In genomic region chr10:87865201-87866025, GRCh38 we compare ENCODE assay signal across 8 cellular contexts. TPM values are rescaled to one million over a fixed set of nuclear protein-coding genes. Genes with fewer than 3 reads are reported as not detected.
DNase-seq lines count a peak whose midpoint lies in the region; ATAC-seq and TF ChIP-seq lines count a peak whose summit lies in the region.

No MANE protein-coding gene starts in this region.

- TF ChIP-seq CTCF in SK-N-SH (IDR thresholded peaks at IDR 0.05), result no peak

- peaks cover 5 to 14% of the 10 kb centered on the region in 2 experiments; a peak in 3 of 4 replicates for H3K4me1 ChIP-seq in SK-N-SH (ENCODE audit: control insufficient read depth in 1 of 2, insufficient read depth in 2 of 2, low read depth in 1 of 2, low read length in 1 of 2)

- WGBS in SK-N-SH (ENCODE audit: low lambda C conversion rate), result 2% methylated on average over 6 of the region's 6 CpGs

- H3K4me2 ChIP-seq in SK-N-SH, result peak overlapping the region; percentile 76

- H3K27ac ChIP-seq in SK-N-SH (ENCODE audit: low read depth in 2 of 2, low read length in 1 of 2) (peak overlapping the region; percentile 69 to 91), substantia nigra (ENCODE audit: low read depth, low read length, poor library complexity, severe bottlenecking) (peak overlapping the region; percentile 79)

- no peak for TF ChIP-seq EP300 in SK-N-SH (IDR thresholded peaks at IDR 0.05; ENCODE audit: borderline replicate concordance in 1 of 2, low read depth in 1 of 2, low read length in 1 of 2)

- H3K36me3 ChIP-seq in SK-N-SH (replicated peaks in 1 of 2; ENCODE audit: control insufficient read depth in 1 of 2, insufficient read depth in 2 of 2, low read length in 1 of 2), result peaks cover 11 to 13% of the 10 kb centered on the region in 2 experiments

- no peaks in the 10 kb centered on the region for H3K9me3 Mint-ChIP-seq in activated CD4-positive, alpha-beta memory T cell treated with anti-CD3 and anti-CD28 coated beads for 36 hours

- H3K27me3 Mint-ChIP-seq in activated CD4-positive, alpha-beta memory T cell treated with anti-CD3 and anti-CD28 coated beads for 36 hours, result no peaks in the 10 kb centered on the region

- peak overlapping the region; percentile 90 for H3K4me3 Mint-ChIP-seq in activated CD4-positive, alpha-beta memory T cell treated with anti-CD3 and anti-CD28 coated beads for 36 hours

- no peaks in the 10 kb centered on the region for H3K27me3 ChIP-seq in SK-N-SH (ENCODE audit: insufficient read depth)

- H3K79me2 ChIP-seq in SK-N-SH (ENCODE audit: insufficient read depth), result peaks cover 68% of the 10 kb centered on the region

- peak overlapping the region; percentile 82 for H3K27ac Mint-ChIP-seq in activated CD4-positive, alpha-beta memory T cell treated with anti-CD3 and anti-CD28 coated beads for 36 hours

- no peak for TF ChIP-seq POLR2A in GM18505 (IDR thresholded peaks at IDR 0.05; ENCODE audit: borderline replicate concordance, extremely low read depth, insufficient read depth, insufficient read length)

- DNase-seq in SK-N-SH (no peak), substantia nigra (lab: John Stamatoyannopoulos, UW) (peak in 1 of 49 donors; percentile 3), midbrain (lab: John Stamatoyannopoulos, UW) (no peak)
- no peak for DNase-seq in activated CD4-positive, alpha-beta memory T cell treated with anti-CD3 and anti-CD28 coated beads for 36 hours

- peak overlapping the region; percentile 79 to 97 for H3K4me3 ChIP-seq in SK-N-SH (ENCODE audit: low read depth in 2 of 2, low read length in 1 of 2)
- H3K4me3 ChIP-seq in iPS-18c (ENCODE audit: insufficient read depth, low read depth, low read length), result peak overlapping the region; percentile 78

- intact Hi-C loops in activated CD4-positive, alpha-beta memory T cell treated with anti-CD3 and anti-CD28 coated beads for 36 hours (cut with micrococcal nuclease), result loop anchor here (1.0 to 10.0 kb wide), 4 partner anchors 52 to 959 kb away; no protein-coding TSS in a partner anchor

- no peak for ATAC-seq in SK-N-SH treated with all-trans-retinoic acid at 6 μM for 48 hours
- ATAC-seq in HG02623 (IDR thresholded peaks at IDR 0.05; ENCODE audit: unreplicated experiment), result no peak
- ATAC-seq in GM18505 (IDR thresholded peaks at IDR 0.05; ENCODE audit: unreplicated experiment), result no peak

- no peaks in the 10 kb centered on the region for H3K9me2 ChIP-seq in SK-N-SH

- peaks cover 15% of the 10 kb centered on the region for H3K36me3 Mint-ChIP-seq in activated CD4-positive, alpha-beta memory T cell treated with anti-CD3 and anti-CD28 coated beads for 36 hours

- H3K4me1 Mint-ChIP-seq in activated CD4-positive, alpha-beta memory T cell treated with anti-CD3 and anti-CD28 coated beads for 36 hours (ENCODE audit: low read depth), result peaks cover 50% of the 10 kb centered on the region

- no peak overlapping the region for H2AFZ ChIP-seq in SK-N-SH (ENCODE audit: low read depth)

- no peaks in the 10 kb centered on the region for H3K9me3 ChIP-seq in SK-N-SH
- H3K9me3 ChIP-seq in iPS-18c (ENCODE audit: control insufficient read depth, insufficient read depth, low read length), result no peaks in the 10 kb centered on the region

- H3K9ac ChIP-seq in SK-N-SH, result peak overlapping the region; percentile 94

- H3F3A ChIP-seq in SK-N-SH (replicated peaks; ENCODE audit: insufficient read depth), result peaks cover 31% of the 10 kb centered on the region

- H4K20me1 ChIP-seq in SK-N-SH (ENCODE audit: insufficient read depth), result peaks cover 53% of the 10 kb centered on the region

- CTCF ChIA-PET in SK-N-SH (lab: Yijun Ruan, JAX), result interaction anchor here (0.9 to 2.0 kb wide), 3 partner anchors 519 to 687 kb away, joined by 4 to 11 read pairs (median 4); no protein-coding TSS in a partner anchor
- CTCF ChIA-PET in activated CD4-positive, alpha-beta memory T cell treated with anti-CD3 and anti-CD28 coated beads for 36 hours (lab: Charles Lee), result interaction anchor here (1.6 kb wide), 1 partner anchor 48 kb away, joined by 4 read pairs; the partner anchor contains the start of gene ATAD1

- TF ChIP-seq RAD21 in SK-N-SH (IDR thresholded peaks at IDR 0.05; ENCODE audit: low read length), result no peak

- POLR2A ChIA-PET in SK-N-SH (lab: Yijun Ruan, JAX), result interaction anchor here (0.6 kb wide), 1 partner anchor 176 kb away, joined by 3 read pairs; no protein-coding TSS in a partner anchor
- POLR2A ChIA-PET in activated CD4-positive, alpha-beta memory T cell treated with anti-CD3 and anti-CD28 coated beads for 36 hours (lab: Charles Lee), result interaction anchor here (4.3 to 4.9 kb wide), 2 partner anchors 47 to 226 kb away, joined by 27 to 33 read pairs; partner anchors contain the start of gene ATAD1

TF ChIP-seq in SK-N-SH, 30 proteins besides CTCF, POLR2A, EP300 and RAD21:
- TF ChIP-seq TEAD4 (IDR thresholded peaks at IDR 0.05; ENCODE audit: borderline replicate concordance, insufficient read depth) (no peak), CHD2 (IDR thresholded peaks at IDR 0.05; ENCODE audit: low read length, partially characterized antibody) (no peak)
TF ChIP-seq in SK-N-SH: peak in this region for 0.

TF ChIP-seq in SK-N-SH treated with all-trans-retinoic acid at 6 μM for 48 hours, 23 proteins besides CTCF, POLR2A, EP300 and RAD21:
- TF ChIP-seq CSRNP3 (CRISPR knock-in tag; IDR thresholded peaks at IDR 0.05) (no peak), TCF4 (CRISPR knock-in tag; IDR thresholded peaks at IDR 0.05; ENCODE audit: borderline replicate concordance) (no peak), OSR1 (CRISPR knock-in tag; IDR thresholded peaks at IDR 0.05) (no peak), TOX (CRISPR knock-in tag; IDR thresholded peaks at IDR 0.05; ENCODE audit: borderline replicate concordance) (no peak), ZC3H10 (CRISPR knock-in tag; IDR thresholded peaks at IDR 0.05) (no peak), POU6F1 (CRISPR knock-in tag; IDR thresholded peaks at IDR 0.05; ENCODE audit: borderline replicate concordance, low read depth) (no peak)
TF ChIP-seq in SK-N-SH treated with all-trans-retinoic acid at 6 μM for 48 hours: peak in this region for 0.

RNA-seq across cellular contexts. Expression of gene PTEN, which starts 2.0 kb away (rescaled TPM):
- polyA plus RNA-seq in SK-N-SH (2012; rRNA removed), result 12.8 and 13.1 TPM in 2 replicates
- 15.4 and 25.8 TPM in 2 replicates for polyA plus RNA-seq in SK-N-SH (2012; cell fraction: cytosol; rRNA removed)
- polyA plus RNA-seq in SK-N-SH (2012; cell fraction: nucleus; rRNA removed), result 8.4 and 14.2 TPM in 2 replicates
- total RNA-seq in activated CD4-positive, alpha-beta memory T cell treated with anti-CD3 and anti-CD28 coated beads for 36 hours, result 10 to 100 TPM; 31.9 to 36.8 TPM

RNA-seq across cellular contexts. Expression of gene KLLN, which starts 2.1 kb away (rescaled TPM):
- 0.83 and 1.2 TPM in 2 replicates for polyA plus RNA-seq in SK-N-SH (2012; rRNA removed)
- polyA plus RNA-seq in SK-N-SH (2012; cell fraction: cytosol; rRNA removed), result 0.86 and 1.0 TPM in 2 replicates
- 0.51 and 0.54 TPM in 2 replicates for polyA plus RNA-seq in SK-N-SH (2012; cell fraction: nucleus; rRNA removed)
- total RNA-seq in activated CD4-positive, alpha-beta memory T cell treated with anti-CD3 and anti-CD28 coated beads for 36 hours, result under 1 TPM; 0.19 to 0.29 TPM

RNA-seq across cellular contexts. Expression of gene ATAD1, which starts 47.4 kb away (rescaled TPM):
- 13.5 and 21.0 TPM in 2 replicates for polyA plus RNA-seq in SK-N-SH (2012; rRNA removed)
- 26.3 and 34.2 TPM in 2 replicates for polyA plus RNA-seq in SK-N-SH (2012; cell fraction: cytosol; rRNA removed)
- polyA plus RNA-seq in SK-N-SH (2012; cell fraction: nucleus; rRNA removed), result 4.0 and 16.5 TPM in 2 replicates
- 10 to 100 TPM; 39.4 to 42.8 TPM for total RNA-seq in activated CD4-positive, alpha-beta memory T cell treated with anti-CD3 and anti-CD28 coated beads for 36 hours
